ENCODE assay signal across 8 cellular contexts in the genomic region with DNA sequence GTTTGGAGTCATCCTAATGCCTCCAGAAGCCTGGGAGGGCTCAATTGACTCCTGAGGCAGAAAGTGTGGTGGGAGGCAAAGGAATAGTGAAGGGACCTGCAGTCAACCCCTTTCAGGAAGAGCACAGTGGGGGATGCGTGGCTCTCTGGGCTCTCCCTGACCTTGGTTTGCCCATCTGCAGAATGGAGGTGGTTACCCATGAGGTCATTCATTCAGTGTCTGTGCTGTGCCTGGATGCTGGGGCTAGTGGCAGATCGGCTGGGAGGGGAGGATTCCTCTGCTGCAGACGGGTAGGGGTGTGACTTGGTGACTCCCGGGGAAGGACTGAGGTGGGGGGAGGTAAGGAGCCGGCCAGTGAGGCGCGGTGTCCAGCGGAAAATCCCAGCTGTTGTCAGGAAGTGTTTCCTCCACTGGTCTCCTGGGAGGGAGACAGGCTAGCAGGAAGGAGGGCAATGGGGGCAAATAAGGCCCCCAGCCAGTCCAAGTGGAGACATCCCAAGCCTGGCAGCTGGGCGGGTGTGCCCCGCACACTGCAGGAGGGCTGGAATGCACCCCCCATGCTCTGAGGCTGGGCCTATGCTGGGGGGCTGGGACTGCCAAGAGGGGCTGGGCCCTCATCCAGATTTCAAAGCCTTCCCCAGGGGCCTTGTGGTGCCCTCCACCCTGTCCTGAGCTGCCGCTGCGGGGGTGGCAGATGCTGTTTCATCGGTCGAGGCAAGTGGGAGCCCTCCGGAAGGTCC. TPM values are rescaled to one million over a fixed set of nuclear protein-coding genes. Genes with fewer than 3 reads are reported as not detected.
DNase-seq lines count a peak whose midpoint lies in the region; ATAC-seq, FAIRE-seq and TF ChIP-seq lines count a peak whose summit lies in the region.

No MANE protein-coding gene starts in this region.

- peak overlapping the region; percentile 12 for H3K23ac ChIP-seq in neuronal stem cell (ENCODE audit: low read depth, low read length, poor library complexity)

- DNase-seq in GM03348 (ENCODE audit: low spot score) (peak; percentile 82), PC-3 (peak; percentile 33), neuronal stem cell (ENCODE audit: low spot score) (no peak), frontal cortex (ENCODE audit: low spot score in 2 of 2) (no peak), MV-4-11 (lab: John Stamatoyannopoulos, UW) (no peak)
- no peak for DNase-seq in stimulated activated CD4-positive, alpha-beta T cell treated with anti-CD3 and anti-CD28 coated beads, Interleukin-4, amount 100 ng/mL, for 24 hours

- no peak overlapping the region for H3K9ac ChIP-seq in PC-3 (ENCODE audit: low read length)
- peak overlapping the region; percentile 79 for H3K9ac ChIP-seq in neuronal stem cell (ENCODE audit: low read depth, low read length, poor library complexity)

- peaks cover 61% of the 10 kb centered on the region for H3K79me2 ChIP-seq in PC-3 (ENCODE audit: low read length)

- H3K4me1 ChIP-seq in PC-3 (ENCODE audit: insufficient read depth, low read length), result peaks cover 31% of the 10 kb centered on the region
- H3K4me1 ChIP-seq in neuronal stem cell (ENCODE audit: control insufficient read depth in 2 of 2, insufficient read depth in 1 of 2, low read depth in 1 of 2, low read length in 2 of 2), result peaks cover 47 to 50% of the 10 kb centered on the region in 2 donors

- no peak overlapping the region for H2BK5ac ChIP-seq in neuronal stem cell (ENCODE audit: low read length)

- H3K4ac ChIP-seq in neuronal stem cell (ENCODE audit: low read length), result no peak overlapping the region

- H2AFZ ChIP-seq in PC-3 (ENCODE audit: low read length) (no peak overlapping the region), neuronal stem cell (ENCODE audit: low read length) (no peak overlapping the region)

- H3K27ac ChIP-seq in PC-3 (ENCODE audit: low read length), result no peak overlapping the region
- H3K27ac ChIP-seq in neuronal stem cell (replicated peaks; ENCODE audit: low read length), result peak overlapping the region; percentile 60

- no peaks in the 10 kb centered on the region for H3K27me3 ChIP-seq in PC-3 (ENCODE audit: low read length)
- no peaks in the 10 kb centered on the region for H3K27me3 ChIP-seq in neuronal stem cell (ENCODE audit: control insufficient read depth in 3 of 3, insufficient read depth in 3 of 3, low read depth in 1 of 3, low read length in 3 of 3)

- ATAC-seq in PC-3 (peak; percentile 7; the same call in 1 of the 2 replicates), esophagus mucosa (peak; percentile 18), HG02840 (IDR thresholded peaks at IDR 0.05; ENCODE audit: low FRiP score, unreplicated experiment) (no peak)

- H3K4me2 ChIP-seq in PC-3 (ENCODE audit: low read length) (no peak overlapping the region), neuronal stem cell (ENCODE audit: insufficient read depth, low read length, poor library complexity, severe bottlenecking) (peak overlapping the region; percentile 29)

- H3K9me2 ChIP-seq in PC-3 (replicated peaks; ENCODE audit: low read length), result no peaks in the 10 kb centered on the region

- no peaks in the 10 kb centered on the region for H4K20me1 ChIP-seq in PC-3 (ENCODE audit: low read length)

- no peaks in the 10 kb centered on the region for H3K36me3 ChIP-seq in PC-3 (ENCODE audit: low read depth, low read length)
- peaks cover 2 to 25% of the 10 kb centered on the region in 2 donors for H3K36me3 ChIP-seq in neuronal stem cell (replicated peaks in 1 of 2; ENCODE audit: control insufficient read depth in 2 of 2, insufficient read depth in 2 of 2, low read length in 2 of 2)

- H3F3A ChIP-seq in PC-3 (ENCODE audit: low read length, unreplicated experiment), result no peaks in the 10 kb centered on the region

- no peak for FAIRE-seq in frontal cortex (lab: Jason Lieb, UNC)

- H2BK120ac ChIP-seq in neuronal stem cell (ENCODE audit: low read depth, low read length), result no peak overlapping the region

- BruUV-seq in PC-3 (replicated peaks; lab: Mats Ljungman, UMichigan), result no TSS peak

- TF ChIP-seq CTCF in PC-3 (conservative IDR thresholded peaks at IDR 0.05; ENCODE audit: low read depth, low read length), result no peak

- peak overlapping the region; percentile 100 for H2BK15ac ChIP-seq in neuronal stem cell (ENCODE audit: low read length)

- peak overlapping the region; percentile 59 for H2BK12ac ChIP-seq in neuronal stem cell (ENCODE audit: low read length)

- H3K18ac ChIP-seq in neuronal stem cell (ENCODE audit: low read length), result peak overlapping the region; percentile 78

- H3K9me3 ChIP-seq in PC-3 (ENCODE audit: low read length) (no peaks in the 10 kb centered on the region), neuronal stem cell (replicated peaks in 1 of 2; ENCODE audit: control insufficient read depth in 2 of 2, insufficient read depth in 1 of 2, low read depth in 1 of 2, low read length in 2 of 2) (no peaks in the 10 kb centered on the region)

- H3K4me3 ChIP-seq in PC-3 (ENCODE audit: low read length) (no peak overlapping the region), neuronal stem cell (ENCODE audit: low read length in 2 of 2) (no peak overlapping the region)

- peak overlapping the region; percentile 47 for H4K91ac ChIP-seq in neuronal stem cell (ENCODE audit: low read depth, low read length, poor library complexity)

- intact Hi-C loops in PC-3 (cut with micrococcal nuclease), result no loop called here

- CTCF ChIA-PET in PC-3 (lab: Charles Lee), result no interaction called here

- H4K8ac ChIP-seq in neuronal stem cell (ENCODE audit: low read depth, low read length), result no peak overlapping the region

- H2AK5ac ChIP-seq in neuronal stem cell (ENCODE audit: low read depth, low read length), result peak overlapping the region; percentile 99

- H3K14ac ChIP-seq in neuronal stem cell (ENCODE audit: low read length), result no peak overlapping the region

- POLR2A ChIA-PET in PC-3 (lab: Charles Lee; ENCODE audit: unreplicated experiment), result no interaction called here

- no CpG with 5 or more reads among the region's 15 CpGs for WGBS in neuronal stem cell (ENCODE audit: extremely low coverage in 2 of 2, insufficient read length in 2 of 2, insufficient replicate concordance in 1 of 2), 2 donors

- H3K79me1 ChIP-seq in neuronal stem cell (ENCODE audit: low read depth, low read length), result peaks cover 16% of the 10 kb centered on the region

RNA-seq across cellular contexts. Expression of a gene that starts 10.9 kb away (rescaled TPM):
- total RNA-seq in PC-3 (2014; rRNA removed), result 31.1 and 42.4 TPM in 2 replicates
- 22.6 TPM for total RNA-seq in esophagus mucosa
- polyA plus RNA-seq in neuronal stem cell (2013, experiment 1 of 2), result 30.9 TPM
- polyA plus RNA-seq in neuronal stem cell (2013, experiment 2 of 2), result 32.1 TPM
- 38.7 TPM for total RNA-seq in frontal cortex

Comparison
In these comparisons a context has a peak if more than half of its experiments do, and no peak if none do; other contexts are left out.
1. DNase-seq: peak in GM03348 (single experiment) and PC-3 (single experiment); none in neuronal stem cell (single experiment), frontal cortex (0 of 2), MV-4-11 (single experiment) and stimulated activated CD4-positive, alpha-beta T cell treated with anti-CD3 and anti-CD28 coated beads, Interleukin-4, amount 100 ng/mL, for 24 hours (single experiment).